ENCODE assay signal across 1 cellular context in the genomic region with DNA sequence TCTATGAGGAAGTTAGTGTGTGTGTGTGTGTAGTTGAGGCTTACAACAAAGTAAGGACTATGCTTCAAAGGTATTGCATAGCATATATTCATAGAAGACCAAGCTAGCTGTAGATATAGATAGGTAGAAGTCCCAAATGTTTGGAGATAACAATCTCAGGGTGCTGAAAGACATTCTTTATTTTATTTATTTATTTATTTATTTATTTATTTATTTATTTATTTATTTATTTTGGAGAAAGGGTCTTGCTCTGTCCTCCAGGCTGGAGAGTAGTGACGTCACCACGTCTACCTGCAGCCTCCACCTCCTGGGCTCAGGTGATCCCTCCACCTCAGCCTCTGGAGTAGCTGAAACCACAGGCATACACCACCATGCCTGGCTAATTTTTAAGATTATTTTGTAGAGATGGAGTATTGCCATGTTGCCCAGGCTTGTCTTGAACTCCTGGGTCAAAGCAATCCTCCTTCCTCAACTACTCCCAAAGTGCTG.
TF ChIP-seq lines count a peak whose summit lies in the region.

No MANE protein-coding gene starts in this region.

TF ChIP-seq in HEK293, 187 proteins besides CTCF, POLR2A, EP300 and RAD21 (continued from another document and continues in another):
- peak; percentile 46; the same call in 1 of the 2 replicates for TF ChIP-seq REST (tag by site-specific recombination; IDR thresholded peaks at IDR 0.05)
- TF ChIP-seq ZNF16 (tag by site-specific recombination; IDR thresholded peaks at IDR 0.05; ENCODE audit: low read depth): no peak
- TF ChIP-seq ZNF18 (tag by site-specific recombination; IDR thresholded peaks at IDR 0.05): no peak
- TF ChIP-seq ZBTB20 (tag by site-specific recombination; IDR thresholded peaks at IDR 0.05): no peak
- TF ChIP-seq ZNF175 (tag by site-specific recombination; IDR thresholded peaks at IDR 0.05): no peak
- no peak for TF ChIP-seq ZNF629 (tag by site-specific recombination; IDR thresholded peaks at IDR 0.05)
- no peak for TF ChIP-seq ZNF558 (tag by site-specific recombination; IDR thresholded peaks at IDR 0.05)
- TF ChIP-seq OSR2 (tag by site-specific recombination; IDR thresholded peaks at IDR 0.05): no peak
- no peak for TF ChIP-seq ZNF112 (tag by site-specific recombination; IDR thresholded peaks at IDR 0.05)
- TF ChIP-seq GLI4 (tag by site-specific recombination; IDR thresholded peaks at IDR 0.05): no peak
- TF ChIP-seq ZNF433 (tag by site-specific recombination; IDR thresholded peaks at IDR 0.05; ENCODE audit: low read depth): no peak
- TF ChIP-seq GFI1B (tag by site-specific recombination; IDR thresholded peaks at IDR 0.05): no peak
- TF ChIP-seq BCL11B (tag by site-specific recombination; IDR thresholded peaks at IDR 0.05; ENCODE audit: low read depth): no peak
- TF ChIP-seq RBAK (tag by site-specific recombination; IDR thresholded peaks at IDR 0.05): no peak
- TF ChIP-seq SALL2 (tag by site-specific recombination; IDR thresholded peaks at IDR 0.05; ENCODE audit: borderline replicate concordance): no peak
- no peak for TF ChIP-seq ZNF610 (tag by site-specific recombination; IDR thresholded peaks at IDR 0.05; ENCODE audit: borderline replicate concordance)
- no peak for TF ChIP-seq ZNF311 (tag by site-specific recombination; IDR thresholded peaks at IDR 0.05; ENCODE audit: borderline replicate concordance)
- TF ChIP-seq ZNF664 (tag by site-specific recombination; IDR thresholded peaks at IDR 0.05): no peak
- no peak for TF ChIP-seq ZNF701 (tag by site-specific recombination; IDR thresholded peaks at IDR 0.05)
- TF ChIP-seq ZFP37 (tag by site-specific recombination; IDR thresholded peaks at IDR 0.05): no peak
- TF ChIP-seq, protein P1, sequence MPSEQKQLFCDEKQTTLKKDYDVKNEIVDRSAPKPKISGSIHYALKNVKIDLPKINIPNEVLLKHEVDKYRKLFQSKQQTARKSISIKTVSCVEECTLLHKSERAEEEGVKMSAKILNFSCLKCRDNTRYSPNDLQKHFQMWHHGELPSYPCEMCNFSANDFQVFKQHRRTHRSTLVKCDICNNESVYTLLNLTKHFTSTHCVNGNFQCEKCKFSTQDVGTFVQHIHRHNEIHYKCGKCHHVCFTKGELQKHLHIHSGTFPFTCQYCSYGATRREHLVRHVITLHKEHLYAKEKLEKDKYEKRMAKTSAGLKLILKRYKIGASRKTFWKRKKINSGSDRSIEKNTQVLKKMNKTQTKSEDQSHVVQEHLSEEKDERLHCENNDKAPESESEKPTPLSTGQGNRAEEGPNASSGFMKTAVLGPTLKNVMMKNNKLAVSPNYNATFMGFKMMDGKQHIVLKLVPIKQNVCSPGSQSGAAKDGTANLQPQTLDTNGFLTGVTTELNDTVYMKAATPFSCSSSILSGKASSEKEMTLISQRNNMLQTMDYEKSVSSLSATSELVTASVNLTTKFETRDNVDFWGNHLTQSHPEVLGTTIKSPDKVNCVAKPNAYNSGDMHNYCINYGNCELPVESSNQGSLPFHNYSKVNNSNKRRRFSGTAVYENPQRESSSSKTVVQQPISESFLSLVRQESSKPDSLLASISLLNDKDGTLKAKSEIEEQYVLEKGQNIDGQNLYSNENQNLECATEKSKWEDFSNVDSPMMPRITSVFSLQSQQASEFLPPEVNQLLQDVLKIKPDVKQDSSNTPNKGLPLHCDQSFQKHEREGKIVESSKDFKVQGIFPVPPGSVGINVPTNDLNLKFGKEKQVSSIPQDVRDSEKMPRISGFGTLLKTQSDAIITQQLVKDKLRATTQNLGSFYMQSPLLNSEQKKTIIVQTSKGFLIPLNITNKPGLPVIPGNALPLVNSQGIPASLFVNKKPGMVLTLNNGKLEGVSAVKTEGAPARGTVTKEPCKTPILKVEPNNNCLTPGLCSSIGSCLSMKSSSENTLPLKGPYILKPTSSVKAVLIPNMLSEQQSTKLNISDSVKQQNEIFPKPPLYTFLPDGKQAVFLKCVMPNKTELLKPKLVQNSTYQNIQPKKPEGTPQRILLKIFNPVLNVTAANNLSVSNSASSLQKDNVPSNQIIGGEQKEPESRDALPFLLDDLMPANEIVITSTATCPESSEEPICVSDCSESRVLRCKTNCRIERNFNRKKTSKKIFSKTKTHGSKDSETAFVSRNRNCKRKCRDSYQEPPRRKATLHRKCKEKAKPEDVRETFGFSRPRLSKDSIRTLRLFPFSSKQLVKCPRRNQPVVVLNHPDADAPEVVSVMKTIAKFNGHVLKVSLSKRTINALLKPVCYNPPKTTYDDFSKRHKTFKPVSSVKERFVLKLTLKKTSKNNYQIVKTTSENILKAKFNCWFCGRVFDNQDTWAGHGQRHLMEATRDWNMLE (tag by site-specific recombination; conservative IDR thresholded peaks at IDR 0.05; ENCODE audit: low read depth): peak; percentile 62; the same call in 1 of the 2 replicates
- no peak for TF ChIP-seq ZFP41 (tag by site-specific recombination; IDR thresholded peaks at IDR 0.05; ENCODE audit: borderline replicate concordance)
- TF ChIP-seq ZNF23 (tag by site-specific recombination; IDR thresholded peaks at IDR 0.05; ENCODE audit: borderline replicate concordance): no peak
- TF ChIP-seq EGR2 (tag by site-specific recombination; IDR thresholded peaks at IDR 0.05; ENCODE audit: low read depth): no peak
- no peak for TF ChIP-seq ZBTB21 (tag by site-specific recombination; IDR thresholded peaks at IDR 0.05)
- TF ChIP-seq ZNF837 (tag by site-specific recombination; IDR thresholded peaks at IDR 0.05): no peak
- TF ChIP-seq, protein P2, sequence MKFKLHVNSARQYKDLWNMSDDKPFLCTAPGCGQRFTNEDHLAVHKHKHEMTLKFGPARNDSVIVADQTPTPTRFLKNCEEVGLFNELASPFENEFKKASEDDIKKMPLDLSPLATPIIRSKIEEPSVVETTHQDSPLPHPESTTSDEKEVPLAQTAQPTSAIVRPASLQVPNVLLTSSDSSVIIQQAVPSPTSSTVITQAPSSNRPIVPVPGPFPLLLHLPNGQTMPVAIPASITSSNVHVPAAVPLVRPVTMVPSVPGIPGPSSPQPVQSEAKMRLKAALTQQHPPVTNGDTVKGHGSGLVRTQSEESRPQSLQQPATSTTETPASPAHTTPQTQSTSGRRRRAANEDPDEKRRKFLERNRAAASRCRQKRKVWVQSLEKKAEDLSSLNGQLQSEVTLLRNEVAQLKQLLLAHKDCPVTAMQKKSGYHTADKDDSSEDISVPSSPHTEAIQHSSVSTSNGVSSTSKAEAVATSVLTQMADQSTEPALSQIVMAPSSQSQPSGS (tag by site-specific recombination; IDR thresholded peaks at IDR 0.05; ENCODE audit: low read depth): no peak
- TF ChIP-seq ZNF571 (tag by site-specific recombination; IDR thresholded peaks at IDR 0.05): no peak
- TF ChIP-seq, protein P3, sequence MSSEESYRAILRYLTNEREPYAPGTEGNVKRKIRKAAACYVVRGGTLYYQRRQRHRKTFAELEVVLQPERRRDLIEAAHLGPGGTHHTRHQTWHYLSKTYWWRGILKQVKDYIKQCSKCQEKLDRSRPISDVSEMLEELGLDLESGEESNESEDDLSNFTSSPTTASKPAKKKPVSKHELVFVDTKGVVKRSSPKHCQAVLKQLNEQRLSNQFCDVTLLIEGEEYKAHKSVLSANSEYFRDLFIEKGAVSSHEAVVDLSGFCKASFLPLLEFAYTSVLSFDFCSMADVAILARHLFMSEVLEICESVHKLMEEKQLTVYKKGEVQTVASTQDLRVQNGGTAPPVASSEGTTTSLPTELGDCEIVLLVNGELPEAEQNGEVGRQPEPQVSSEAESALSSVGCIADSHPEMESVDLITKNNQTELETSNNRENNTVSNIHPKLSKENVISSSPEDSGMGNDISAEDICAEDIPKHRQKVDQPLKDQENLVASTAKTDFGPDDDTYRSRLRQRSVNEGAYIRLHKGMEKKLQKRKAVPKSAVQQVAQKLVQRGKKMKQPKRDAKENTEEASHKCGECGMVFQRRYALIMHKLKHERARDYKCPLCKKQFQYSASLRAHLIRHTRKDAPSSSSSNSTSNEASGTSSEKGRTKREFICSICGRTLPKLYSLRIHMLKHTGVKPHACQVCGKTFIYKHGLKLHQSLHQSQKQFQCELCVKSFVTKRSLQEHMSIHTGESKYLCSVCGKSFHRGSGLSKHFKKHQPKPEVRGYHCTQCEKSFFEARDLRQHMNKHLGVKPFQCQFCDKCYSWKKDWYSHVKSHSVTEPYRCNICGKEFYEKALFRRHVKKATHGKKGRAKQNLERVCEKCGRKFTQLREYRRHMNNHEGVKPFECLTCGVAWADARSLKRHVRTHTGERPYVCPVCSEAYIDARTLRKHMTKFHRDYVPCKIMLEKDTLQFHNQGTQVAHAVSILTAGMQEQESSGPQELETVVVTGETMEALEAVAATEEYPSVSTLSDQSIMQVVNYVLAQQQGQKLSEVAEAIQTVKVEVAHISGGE (tag by site-specific recombination; conservative IDR thresholded peaks at IDR 0.05; ENCODE audit: low read depth): peak; percentile 61
- no peak for TF ChIP-seq ZNF514 (tag by site-specific recombination; IDR thresholded peaks at IDR 0.05)
- TF ChIP-seq ZNF302 (tag by site-specific recombination; IDR thresholded peaks at IDR 0.05; ENCODE audit: low read depth): no peak
- no peak for TF ChIP-seq ZNF184 (tag by site-specific recombination; IDR thresholded peaks at IDR 0.05)
- peak; percentile 44 for TF ChIP-seq ZNF623 (tag by site-specific recombination; IDR thresholded peaks at IDR 0.05)
- no peak for TF ChIP-seq ZNF354C (tag by site-specific recombination; IDR thresholded peaks at IDR 0.05; ENCODE audit: borderline replicate concordance, low read depth)
- TF ChIP-seq ZNF777 (tag by site-specific recombination; IDR thresholded peaks at IDR 0.05; ENCODE audit: borderline replicate concordance): no peak
- no peak for TF ChIP-seq ZNF169 (tag by site-specific recombination; IDR thresholded peaks at IDR 0.05)
- TF ChIP-seq ZNF707 (tag by site-specific recombination; IDR thresholded peaks at IDR 0.05): no peak
- TF ChIP-seq ZNF133 (tag by site-specific recombination; IDR thresholded peaks at IDR 0.05): no peak
- no peak for TF ChIP-seq ZNF658 (tag by site-specific recombination; IDR thresholded peaks at IDR 0.05)
- TF ChIP-seq ZNF148 (tag by site-specific recombination; IDR thresholded peaks at IDR 0.05; ENCODE audit: borderline replicate concordance): no peak
- TF ChIP-seq ZNF335 (tag by site-specific recombination; conservative IDR thresholded peaks at IDR 0.05): no peak
- peak; percentile 77; the same call in 1 of the 2 replicates for TF ChIP-seq ZNF394 (tag by site-specific recombination; IDR thresholded peaks at IDR 0.05; ENCODE audit: borderline replicate concordance)
- no peak for TF ChIP-seq ZBTB1 (tag by site-specific recombination; IDR thresholded peaks at IDR 0.05)
- no peak for TF ChIP-seq PBX3 (CRISPR knock-in tag; IDR thresholded peaks at IDR 0.05)
- no peak for TF ChIP-seq YY1 (tag by site-specific recombination; IDR thresholded peaks at IDR 0.05)
- TF ChIP-seq ZNF530 (tag by site-specific recombination; IDR thresholded peaks at IDR 0.05; ENCODE audit: low read depth): no peak
